ENCODE assay signal across 20 cellular contexts in genomic region chr7:152419473-152420429, GRCh38. TPM values are rescaled to one million over a fixed set of nuclear protein-coding genes. Genes with fewer than 3 reads are reported as not detected.
A peak's percentile ranks its signal among the peaks of the same experiment; 100 is the strongest.
DNase-seq lines count a peak whose midpoint lies in the region; ATAC-seq, FAIRE-seq and TF ChIP-seq lines count a peak whose summit lies in the region.
"Had no signal": no experiment of that assay in that cellular context is flagged by ENCODE, and none has a peak within 500 bp of the region (broad histone marks: within the 10 kb centered on the region; RNA-seq: fewer than 3 reads in every experiment).

No MANE protein-coding gene starts in this region.

- intact Hi-C loops in PC-3 (cut with micrococcal nuclease) = no loop called here
- intact Hi-C loops in transverse colon (cut with DNase I; ENCODE audit: low total_unique reads) = no loop called here
- intact Hi-C loops in Calu3 (cut with micrococcal nuclease; ENCODE audit: unreplicated experiment) = no loop called here

- H2AFZ ChIP-seq in PC-3 (ENCODE audit: low read length) = no peak overlapping the region

- in situ Hi-C loops in transverse colon (cut with MboI; ENCODE audit: low pct_ligation_motif_present in 1 of 4, low pct_unique_long_range_greater_than_20kb in 1 of 4, low sequenced_read_pairs in 3 of 4) = no loop called here

- peak overlapping the region; percentile 82 for H3K27ac Mint-ChIP-seq in activated T-cell treated with anti-CD3 and anti-CD28 coated beads, Interleukin-2, amount 50 U/mL, for 72 hours
- peak overlapping the region; percentile 3 for H3K27ac Mint-ChIP-seq in chondrocyte (ENCODE audit: unreplicated experiment)
- no peak overlapping the region for H3K27ac Mint-ChIP-seq in Calu3 (ENCODE audit: unreplicated experiment)
- H3K27ac Mint-ChIP-seq: activated CD4-positive, alpha-beta T cell treated with anti-CD3 and anti-CD28 coated beads, Interleukin-2, amount 10 ng/mL, durations not matched to agents 7 days and 5 days had no signal

- H3K36me3 Mint-ChIP-seq in activated T-cell treated with anti-CD3 and anti-CD28 coated beads, Interleukin-2, amount 50 U/mL, for 72 hours (ENCODE audit: insufficient read depth in 2 of 2) = peaks cover 11 to 23% of the 10 kb centered on the region in 2 donors
- H3K36me3 Mint-ChIP-seq in chondrocyte (ENCODE audit: low read depth) (peaks cover 6% of the 10 kb centered on the region), Calu3 (ENCODE audit: insufficient read depth, unreplicated experiment) (no peaks in the 10 kb centered on the region)

- no peak overlapping the region for H3K4me3 ChIP-seq in PC-3 (ENCODE audit: low read length)
- no peak overlapping the region for H3K4me3 ChIP-seq in small intestine (ENCODE audit: low read depth in 1 of 2, low read length in 2 of 2)
- H3K4me3 ChIP-seq in transverse colon = no peak overlapping the region
- H3K4me3 ChIP-seq: ascending aorta, colonic mucosa, right lobe of liver had no signal

- H3K27me3 ChIP-seq in PC-3 (ENCODE audit: low read length) (no peaks in the 10 kb centered on the region), small intestine (ENCODE audit: control insufficient read depth in 2 of 2, insufficient read depth in 2 of 2, low read length in 2 of 2) (no peaks in the 10 kb centered on the region), transverse colon (no peaks in the 10 kb centered on the region)
- H3K27me3 ChIP-seq: ascending aorta, colonic mucosa, right lobe of liver had no signal

- TF ChIP-seq CTCF in PC-3 (conservative IDR thresholded peaks at IDR 0.05; ENCODE audit: low read depth, low read length) (no peak), chondrocyte (IDR thresholded peaks at IDR 0.05) (no peak), transverse colon (IDR thresholded peaks at IDR 0.05) (no peak), Calu3 (IDR thresholded peaks at IDR 0.05; ENCODE audit: unreplicated experiment) (no peak)

- no peak for TF ChIP-seq POLR2A in transverse colon (IDR thresholded peaks at IDR 0.05)

- H3K79me2 ChIP-seq in PC-3 (ENCODE audit: low read length) = peaks cover 95% of the 10 kb centered on the region

- no peak for TF ChIP-seq EP300 in transverse colon (IDR thresholded peaks at IDR 0.05; ENCODE audit: low read depth)

- no peaks in the 10 kb centered on the region for H3F3A ChIP-seq in PC-3 (ENCODE audit: low read length, unreplicated experiment)

- DNase-seq in activated T-cell treated with anti-CD3 and anti-CD28 coated beads, Interleukin-2, amount 50 U/mL, for 72 hours = no peak
- no peak for DNase-seq in activated T-cell treated with anti-CD3 and anti-CD28 coated beads, Interleukin-2, amount 50 U/mL, for 1 hour
- no peak for DNase-seq in PC-3
- no peak for DNase-seq in chondrocyte (ENCODE audit: low spot score)
- peak; percentile 28 for DNase-seq in small intestine
- DNase-seq in transverse colon = no peak
- DNase-seq in Calu3 = no peak
- DNase-seq: activated CD4-positive, alpha-beta T cell treated with anti-CD3 and anti-CD28 coated beads, Interleukin-2, amount 10 ng/mL, durations not matched to agents 7 days and 5 days; colonic mucosa; GF-D8; left cardiac atrium; NCI-H2081 treated with DMSO at 0.1 percent for 48 hours; NCI-H526; occipital lobe; right lobe of liver; substantia nigra; T1000 had no signal

- H3K27me3 Mint-ChIP-seq in activated T-cell treated with anti-CD3 and anti-CD28 coated beads, Interleukin-2, amount 50 U/mL, for 72 hours (ENCODE audit: low read depth) = no peaks in the 10 kb centered on the region
- H3K27me3 Mint-ChIP-seq in chondrocyte (ENCODE audit: low read depth) (no peaks in the 10 kb centered on the region), Calu3 (ENCODE audit: unreplicated experiment) (no peaks in the 10 kb centered on the region)
- H3K27me3 Mint-ChIP-seq: activated CD4-positive, alpha-beta T cell treated with anti-CD3 and anti-CD28 coated beads, Interleukin-2, amount 10 ng/mL, durations not matched to agents 7 days and 5 days had no signal

- no peak overlapping the region for H3K9ac ChIP-seq in PC-3 (ENCODE audit: low read length)

- H3K9me2 ChIP-seq in PC-3 (replicated peaks; ENCODE audit: low read length) = no peaks in the 10 kb centered on the region

- no peak overlapping the region for H3K4me2 ChIP-seq in PC-3 (ENCODE audit: low read length)

- H3K4me3 Mint-ChIP-seq in activated T-cell treated with anti-CD3 and anti-CD28 coated beads, Interleukin-2, amount 50 U/mL, for 72 hours = peak overlapping the region; percentile 46 to 77
- no peak overlapping the region for H3K4me3 Mint-ChIP-seq in chondrocyte (ENCODE audit: unreplicated experiment)
- H3K4me3 Mint-ChIP-seq in Calu3 (ENCODE audit: low read depth, unreplicated experiment) = no peak overlapping the region
- H3K4me3 Mint-ChIP-seq: activated CD4-positive, alpha-beta T cell treated with anti-CD3 and anti-CD28 coated beads, Interleukin-2, amount 10 ng/mL, durations not matched to agents 7 days and 5 days had no signal

- POLR2A ChIA-PET in PC-3 (lab: Charles Lee; ENCODE audit: unreplicated experiment) = no interaction called here

- BruUV-seq in PC-3 (replicated peaks; lab: Mats Ljungman, UMichigan) (no TSS peak), Calu3 (replicated peaks; lab: Mats Ljungman, UMichigan) (no TSS peak)

- H3K27ac ChIP-seq in PC-3 (ENCODE audit: low read length) = no peak overlapping the region
- no peak overlapping the region for H3K27ac ChIP-seq in small intestine (ENCODE audit: low read depth in 1 of 2, low read length in 1 of 2)
- H3K27ac ChIP-seq in transverse colon = no peak overlapping the region
- H3K27ac ChIP-seq: ascending aorta, colonic mucosa, right lobe of liver had no signal

- H3K36me3 ChIP-seq in PC-3 (ENCODE audit: low read depth, low read length) (no peaks in the 10 kb centered on the region), small intestine (ENCODE audit: control insufficient read depth in 2 of 2, insufficient read depth in 2 of 2, low read length in 2 of 2) (no peaks in the 10 kb centered on the region), transverse colon (no peaks in the 10 kb centered on the region)
- H3K36me3 ChIP-seq: colonic mucosa, right lobe of liver had no signal

- H4K20me1 ChIP-seq in PC-3 (ENCODE audit: low read length) = peaks cover 13% of the 10 kb centered on the region; the same call in 1 of the 2 replicates

- WGBS in small intestine, 3 donors = 77 to 82% (median 82%) methylated on average over 5 of the region's 5 CpGs
- 87 to 92% methylated on average over 5 of the region's 5 CpGs for WGBS in transverse colon (ENCODE audit: low coverage in 1 of 2), 2 donors

- H3K4me1 Mint-ChIP-seq in activated T-cell treated with anti-CD3 and anti-CD28 coated beads, Interleukin-2, amount 50 U/mL, for 72 hours (ENCODE audit: low read depth) = peaks cover 25% of the 10 kb centered on the region
- H3K4me1 Mint-ChIP-seq in chondrocyte (ENCODE audit: low read depth) = peaks cover 12% of the 10 kb centered on the region
- peaks cover 9% of the 10 kb centered on the region for H3K4me1 Mint-ChIP-seq in Calu3 (ENCODE audit: low read depth, unreplicated experiment)

- peak; percentile 58 to 72 for ATAC-seq in activated T-cell treated with anti-CD3 and anti-CD28 coated beads, Interleukin-2, amount 50 U/mL, for 72 hours (replicated peaks in 1 of 2)
- peak; percentile 71 for ATAC-seq in PC-3
- ATAC-seq in HG02840 (IDR thresholded peaks at IDR 0.05; ENCODE audit: low FRiP score, unreplicated experiment) = no peak
- ATAC-seq: left cardiac atrium had no signal

- CTCF ChIA-PET in PC-3 (lab: Charles Lee) (no interaction called here), Calu3 (lab: Charles Lee) (no interaction called here)

- no peak for FAIRE-seq in small intestine (lab: Jason Lieb, UNC)
- FAIRE-seq: endothelial cell of umbilical vein had no signal

- H3K9me3 Mint-ChIP-seq in activated T-cell treated with anti-CD3 and anti-CD28 coated beads, Interleukin-2, amount 50 U/mL, for 72 hours = peaks cover 4 to 6% of the 10 kb centered on the region in 2 donors
- H3K9me3 Mint-ChIP-seq in chondrocyte (ENCODE audit: low read depth) = peaks cover 11% of the 10 kb centered on the region
- H3K9me3 Mint-ChIP-seq in Calu3 (ENCODE audit: low read depth, unreplicated experiment) = peaks cover 7% of the 10 kb centered on the region

- no peaks in the 10 kb centered on the region for H3K4me1 ChIP-seq in PC-3 (ENCODE audit: insufficient read depth, low read length)
- no peaks in the 10 kb centered on the region for H3K4me1 ChIP-seq in small intestine (ENCODE audit: control insufficient read depth in 2 of 2, insufficient read depth in 1 of 2, low read depth in 1 of 2, low read length in 1 of 2)
- H3K4me1 ChIP-seq in transverse colon = peaks cover 0 to 25% (median 0%) of the 10 kb centered on the region in 4 donors
- H3K4me1 ChIP-seq: colonic mucosa, right lobe of liver had no signal

- H3K9me3 ChIP-seq in PC-3 (ENCODE audit: low read length) (no peaks in the 10 kb centered on the region), small intestine (ENCODE audit: control insufficient read depth, low read depth) (no peaks in the 10 kb centered on the region), transverse colon (no peaks in the 10 kb centered on the region)
- H3K9me3 ChIP-seq: colonic mucosa, right lobe of liver had no signal

RNA-seq across cellular contexts. Expression of gene KMT2C, which starts 16.1 kb away (rescaled TPM):
- total RNA-seq in activated T-cell treated with anti-CD3 and anti-CD28 coated beads, Interleukin-2, amount 50 U/mL, for 72 hours = 10 to 100 TPM; 55.6 to 60.2 TPM
- total RNA-seq in PC-3 (2014; rRNA removed) = 15.3 and 28.5 TPM in 2 replicates
- total RNA-seq in chondrocyte = 52.0 to 70.1 TPM (median 56.6 TPM) in 3 replicates
- 1 to 10 TPM; 5.7 to 9.8 (median 7.4) TPM for polyA plus RNA-seq in small intestine
- 10 to 100 TPM; 72.6 to 99.5 (median 83.8) TPM for total RNA-seq in transverse colon
- 71.1 and 73.4 TPM in 2 replicates for total RNA-seq in Calu3 (2022)

Comparison
In these comparisons a context has a peak if more than half of its experiments do, and no peak if none do; other contexts are left out.
1. H3K4me3 Mint-ChIP-seq: peak in activated T-cell treated with anti-CD3 and anti-CD28 coated beads, Interleukin-2, amount 50 U/mL, for 72 hours (2 of 2); none in chondrocyte (single experiment) and Calu3 (single experiment).